Comparison of ENCODE assay signal across 1 cellular context in genomic region chr12:71938728-71939385, GRCh38.
TF ChIP-seq lines count a peak whose summit lies in the region.

Gene TPH2, plus strand, starts transcription at chr12:71938845. Its CDS starts 142 bp downstream, at chr12:71938987.

TF ChIP-seq in HepG2, 621 proteins besides CTCF, POLR2A, EP300 and RAD21 (continued from another document):
- TF ChIP-seq TP53 (CRISPR knock-in tag; conservative IDR thresholded peaks at IDR 0.05) (no peak; the same call in 1 of the 2 replicates), HNRNPUL1 (IDR thresholded peaks at IDR 0.05; ENCODE audit: low read depth, low read length) (no peak), ZNF564 (CRISPR knock-in tag; IDR thresholded peaks at IDR 0.05) (0 out of 2 replicates have a peak, but pooled peaks have one; percentile 32), KDM2A (CRISPR knock-in tag; IDR thresholded peaks at IDR 0.05; ENCODE audit: borderline replicate concordance, low read depth) (peak; percentile 81), PCBP2 (optimal IDR thresholded peaks at IDR 0.05; ENCODE audit: low read depth, low read length, poor library complexity, severe bottlenecking) (no peak), ZBTB42 (CRISPR knock-in tag; IDR thresholded peaks at IDR 0.05) (no peak), ARNT2 (CRISPR knock-in tag; IDR thresholded peaks at IDR 0.05; ENCODE audit: low read depth) (peak; percentile 86), ZNF326 (CRISPR knock-in tag; IDR thresholded peaks at IDR 0.05; ENCODE audit: borderline replicate concordance) (no peak), HDAC1 (CRISPR knock-in tag; IDR thresholded peaks at IDR 0.05) (peak; percentile 89), ZNF468 (CRISPR knock-in tag; IDR thresholded peaks at IDR 0.05) (no peak), ATF6 (CRISPR knock-in tag; conservative IDR thresholded peaks at IDR 0.05) (0 out of 2 replicates have a peak, but pooled peaks have one; percentile 80), STAT5B (CRISPR knock-in tag; IDR thresholded peaks at IDR 0.05) (peak; percentile 62; the same call in 1 of the 2 replicates), ZSCAN29 (CRISPR knock-in tag; conservative IDR thresholded peaks at IDR 0.05) (no peak), EED (CRISPR knock-in tag; IDR thresholded peaks at IDR 0.05) (no peak; the same call in 1 of the 2 replicates), ZNF225 (CRISPR knock-in tag; IDR thresholded peaks at IDR 0.05) (no peak)
- TF ChIP-seq, protein P1, sequence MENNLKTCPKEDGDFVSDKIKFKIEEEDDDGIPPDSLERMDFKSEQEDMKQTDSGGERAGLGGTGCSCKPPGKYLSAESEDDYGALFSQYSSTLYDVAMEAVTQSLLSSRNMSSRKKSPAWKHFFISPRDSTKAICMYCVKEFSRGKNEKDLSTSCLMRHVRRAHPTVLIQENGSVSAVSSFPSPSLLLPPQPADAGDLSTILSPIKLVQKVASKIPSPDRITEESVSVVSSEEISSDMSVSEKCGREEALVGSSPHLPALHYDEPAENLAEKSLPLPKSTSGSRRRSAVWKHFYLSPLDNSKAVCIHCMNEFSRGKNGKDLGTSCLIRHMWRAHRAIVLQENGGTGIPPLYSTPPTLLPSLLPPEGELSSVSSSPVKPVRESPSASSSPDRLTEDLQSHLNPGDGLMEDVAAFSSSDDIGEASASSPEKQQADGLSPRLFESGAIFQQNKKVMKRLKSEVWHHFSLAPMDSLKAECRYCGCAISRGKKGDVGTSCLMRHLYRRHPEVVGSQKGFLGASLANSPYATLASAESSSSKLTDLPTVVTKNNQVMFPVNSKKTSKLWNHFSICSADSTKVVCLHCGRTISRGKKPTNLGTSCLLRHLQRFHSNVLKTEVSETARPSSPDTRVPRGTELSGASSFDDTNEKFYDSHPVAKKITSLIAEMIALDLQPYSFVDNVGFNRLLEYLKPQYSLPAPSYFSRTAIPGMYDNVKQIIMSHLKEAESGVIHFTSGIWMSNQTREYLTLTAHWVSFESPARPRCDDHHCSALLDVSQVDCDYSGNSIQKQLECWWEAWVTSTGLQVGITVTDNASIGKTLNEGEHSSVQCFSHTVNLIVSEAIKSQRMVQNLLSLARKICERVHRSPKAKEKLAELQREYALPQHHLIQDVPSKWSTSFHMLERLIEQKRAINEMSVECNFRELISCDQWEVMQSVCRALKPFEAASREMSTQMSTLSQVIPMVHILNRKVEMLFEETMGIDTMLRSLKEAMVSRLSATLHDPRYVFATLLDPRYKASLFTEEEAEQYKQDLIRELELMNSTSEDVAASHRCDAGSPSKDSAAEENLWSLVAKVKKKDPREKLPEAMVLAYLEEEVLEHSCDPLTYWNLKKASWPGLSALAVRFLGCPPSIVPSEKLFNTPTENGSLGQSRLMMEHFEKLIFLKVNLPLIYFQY (CRISPR knock-in tag; IDR thresholded peaks at IDR 0.05; ENCODE audit: borderline replicate concordance) = peak; percentile 48; the same call in 1 of the 2 replicates
